Comparison of ENCODE assay signal across 22 cellular contexts in the genomic region with DNA sequence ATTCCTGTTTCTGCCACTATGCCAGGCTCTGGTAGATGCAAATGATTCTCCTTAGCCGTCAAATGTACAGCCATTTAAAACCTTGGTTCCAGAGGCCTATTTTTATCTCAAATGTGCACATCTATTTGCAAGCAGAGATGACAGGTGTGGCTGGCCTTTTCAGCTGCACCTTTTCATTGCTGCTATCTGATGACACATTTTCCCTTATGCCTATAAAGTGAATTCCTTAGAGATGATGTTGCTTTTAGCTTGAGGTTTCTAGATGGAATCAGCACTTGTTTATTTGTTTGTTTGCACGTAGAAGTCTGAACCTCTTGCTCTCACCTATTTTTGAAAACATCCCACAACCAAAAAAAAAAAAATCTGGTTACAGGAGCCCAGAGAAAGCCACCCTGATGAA.
A peak's percentile ranks its signal among the peaks of the same experiment; 100 is the strongest.
DNase-seq lines count a peak whose midpoint lies in the region; ATAC-seq, FAIRE-seq and TF ChIP-seq lines count a peak whose summit lies in the region.
"Had no signal": no experiment of that assay in that cellular context is flagged by ENCODE, and none has a peak within 500 bp of the region (broad histone marks: within the 10 kb centered on the region; RNA-seq: fewer than 3 reads in every experiment).

No MANE protein-coding gene starts in this region.

- no peaks in the 10 kb centered on the region for H3K4me1 ChIP-seq in Panc1 (ENCODE audit: control insufficient read depth, insufficient read depth, low read length)
- H3K4me1 ChIP-seq: BLaER1 treated with 17β-estradiol and CSF1 and Interleukin-3, amounts not matched to agents 10 nM and 100 nM; Caco-2; Peyer's patch; SJSA1 had no signal

- no peaks in the 10 kb centered on the region for H3K36me3 ChIP-seq in Panc1 (ENCODE audit: control insufficient read depth, insufficient read depth, low read length)
- H3K36me3 ChIP-seq: BLaER1 treated with 17β-estradiol and CSF1 and Interleukin-3, amounts not matched to agents 10 nM and 100 nM; Peyer's patch; SJSA1 had no signal

- ATAC-seq in Panc1 (peak; percentile 82), HG02852 (IDR thresholded peaks at IDR 0.05; ENCODE audit: unreplicated experiment) (no peak)

- no peaks in the 10 kb centered on the region for H3K9me3 ChIP-seq in Panc1 (ENCODE audit: control insufficient read depth, insufficient read depth, low read depth, low read length)
- H3K9me3 ChIP-seq: BLaER1 treated with 17β-estradiol and CSF1 and Interleukin-3, amounts not matched to agents 10 nM and 100 nM; Caco-2; Peyer's patch; SJSA1 had no signal

- no peak for TF ChIP-seq CTCF in Panc1 (IDR thresholded peaks at IDR 0.05)
- TF ChIP-seq CTCF in chondrocyte (IDR thresholded peaks at IDR 0.05): no peak
- TF ChIP-seq CTCF in D721Med (IDR thresholded peaks at IDR 0.05; ENCODE audit: insufficient read depth, missing control alignments): no peak

- CTCF ChIA-PET in Panc1 (lab: Charles Lee): no interaction called here

- peaks cover 8% of the 10 kb centered on the region for H3K9me3 Mint-ChIP-seq in chondrocyte (ENCODE audit: low read depth)
- H3K9me3 Mint-ChIP-seq: H9, HFFc6 had no signal

- no peak overlapping the region for H3K27ac Mint-ChIP-seq in chondrocyte (ENCODE audit: unreplicated experiment)
- H3K27ac Mint-ChIP-seq: CD4-positive, alpha-beta memory T cell; H9; HFFc6 had no signal

- no peak for FAIRE-seq in D721Med (lab: Jason Lieb, UNC)
- FAIRE-seq: GM12891 had no signal

- peaks cover 2% of the 10 kb centered on the region for H3K36me3 Mint-ChIP-seq in chondrocyte (ENCODE audit: low read depth)
- H3K36me3 Mint-ChIP-seq: CD4-positive, alpha-beta memory T cell had no signal

- H3K27ac ChIP-seq in Panc1 (ENCODE audit: low read length): no peak overlapping the region
- H3K27ac ChIP-seq: BLaER1 treated with 17β-estradiol and CSF1 and Interleukin-3, amounts not matched to agents 10 nM and 100 nM; GM23248; Peyer's patch; SJSA1 had no signal

- no TSS peak for BruUV-seq in Panc1 (replicated peaks; lab: Mats Ljungman, UMichigan)

- intact Hi-C loops in Panc1 (cut with micrococcal nuclease; ENCODE audit: unreplicated experiment): no loop called here

- no peak overlapping the region for H3K4me3 ChIP-seq in Panc1 (ENCODE audit: low read depth in 2 of 2, low read length in 2 of 2)
- H3K4me3 ChIP-seq: BLaER1 treated with 17β-estradiol and CSF1 and Interleukin-3, amounts not matched to agents 10 nM and 100 nM; GM23248; Peyer's patch; SJSA1 had no signal

- in situ Hi-C loops in Panc1 (cut with HindIII; ENCODE audit: low pct_unique_long_range_greater_than_20kb, low sequenced_read_pairs): no loop called here

- no peak overlapping the region for H3K4me3 Mint-ChIP-seq in chondrocyte (ENCODE audit: unreplicated experiment)
- H3K4me3 Mint-ChIP-seq: CD4-positive, alpha-beta memory T cell; H9; HFFc6 had no signal

- no peaks in the 10 kb centered on the region for H3K27me3 Mint-ChIP-seq in chondrocyte (ENCODE audit: low read depth)
- H3K27me3 Mint-ChIP-seq: CD4-positive, alpha-beta memory T cell had no signal

- POLR2A ChIA-PET in Panc1 (lab: Charles Lee): no interaction called here

- peaks cover 3% of the 10 kb centered on the region for H3K4me1 Mint-ChIP-seq in chondrocyte (ENCODE audit: low read depth)
- H3K4me1 Mint-ChIP-seq: CD4-positive, alpha-beta memory T cell; H9 had no signal

- DNase-seq in M059J (ENCODE audit: low read depth) (peak; percentile 58), Panc1 (ENCODE audit: low read depth, low spot score) (no peak), kidney tubule cell (ENCODE audit: low spot score) (peak; percentile 34), chondrocyte (ENCODE audit: low spot score) (no peak), cortex of kidney (lab: John Stamatoyannopoulos, UW) (no peak), D721Med (ENCODE audit: insufficient read length, low spot score) (no peak)
- DNase-seq: Caco-2; CD4-positive, alpha-beta memory T cell; DND-41; GM23248; H9; HFFc6; KG1; NCI-H1105; NCI-H2081; NCI-H446; NCI-H69; Peyer's patch had no signal

- H3K27me3 ChIP-seq in Panc1 (ENCODE audit: control insufficient read depth, insufficient read depth, low read length): no peaks in the 10 kb centered on the region
- H3K27me3 ChIP-seq: BLaER1 treated with 17β-estradiol and CSF1 and Interleukin-3, amounts not matched to agents 10 nM and 100 nM; Peyer's patch; SJSA1 had no signal

Comparison
In these comparisons a context has a peak if more than half of its experiments do, and no peak if none do; other contexts are left out.
1. DNase-seq: peak in M059J (single experiment) and kidney tubule cell (single experiment); none in Panc1 (single experiment), chondrocyte (single experiment), cortex of kidney (single experiment) and D721Med (single experiment).